ENCODE assay signal across 9 cellular contexts in genomic region chr1:3650248-3651010, GRCh38. TPM values are rescaled to one million over a fixed set of nuclear protein-coding genes. Genes with fewer than 3 reads are reported as not detected.
DNase-seq lines count a peak whose midpoint lies in the region; ATAC-seq and TF ChIP-seq lines count a peak whose summit lies in the region.
"Had no signal": no experiment of that assay in that cellular context is flagged by ENCODE, and none has a peak within 500 bp of the region (broad histone marks: within the 10 kb centered on the region; RNA-seq: fewer than 3 reads in every experiment).

No MANE protein-coding gene starts in this region.

- no peak overlapping the region for H3K27ac ChIP-seq in BLaER1 treated with 17β-estradiol and CSF1 and Interleukin-3, amounts not matched to agents 10 nM and 100 nM

- peaks cover 16 to 30% of the 10 kb centered on the region in 2 donors for H3K4me1 Mint-ChIP-seq in effector memory CD8-positive, alpha-beta T cell (ENCODE audit: low read depth in 2 of 2)
- H3K4me1 Mint-ChIP-seq in nephron = peaks cover 16% of the 10 kb centered on the region

- H3K27me3 ChIP-seq in BLaER1 treated with 17β-estradiol and CSF1 and Interleukin-3, amounts not matched to agents 10 nM and 100 nM = peaks cover 51 to 55% (median 54%) of the 10 kb centered on the region in 11 experiments
- no peaks in the 10 kb centered on the region for H3K27me3 ChIP-seq in MG63

- DNase-seq in MG63 (no peak), G401 (ENCODE audit: low spot score) (no peak), superior temporal gyrus (ENCODE audit: extremely low spot score) (no peak)
- DNase-seq in effector memory CD8-positive, alpha-beta T cell = no peak
- DNase-seq: NCI-H2029 had no signal

- in situ Hi-C loops in G401 (cut with HindIII; ENCODE audit: low sequenced_read_pairs) = no loop called here

- H3K4me1 ChIP-seq in BLaER1 treated with 17β-estradiol and CSF1 and Interleukin-3, amounts not matched to agents 10 nM and 100 nM = peaks cover 23 to 43% (median 28%) of the 10 kb centered on the region in 10 experiments

- H3K27me3 Mint-ChIP-seq in effector memory CD8-positive, alpha-beta T cell = peaks cover 25 to 36% of the 10 kb centered on the region in 2 donors
- peaks cover 52% of the 10 kb centered on the region for H3K27me3 Mint-ChIP-seq in nephron (ENCODE audit: low read depth)

- no peaks in the 10 kb centered on the region for H3K9me3 Mint-ChIP-seq in effector memory CD8-positive, alpha-beta T cell
- H3K9me3 Mint-ChIP-seq in nephron = no peaks in the 10 kb centered on the region

- TF ChIP-seq CTCF in nephron (IDR thresholded peaks at IDR 0.05; ENCODE audit: unreplicated experiment in 3 of 3) = no peak

- no peak for ATAC-seq in effector memory CD8-positive, alpha-beta T cell (replicated peaks)
- no peak for ATAC-seq in GM18502 (IDR thresholded peaks at IDR 0.05; ENCODE audit: poor library complexity, unreplicated experiment)
- ATAC-seq in HG03342 (IDR thresholded peaks at IDR 0.05; ENCODE audit: unreplicated experiment) = no peak

- H3K4me3 Mint-ChIP-seq in effector memory CD8-positive, alpha-beta T cell = peak overlapping the region; percentile 80
- H3K4me3 Mint-ChIP-seq in nephron = peak overlapping the region; percentile 79 to 85 (median 80)

- peak overlapping the region; percentile 30 to 99 (median 99); a peak in 17 of 22 replicates for H3K4me2 ChIP-seq in BLaER1 treated with 17β-estradiol and CSF1 and Interleukin-3, amounts not matched to agents 10 nM and 100 nM

- H3K36me3 ChIP-seq in BLaER1 treated with 17β-estradiol and CSF1 and Interleukin-3, amounts not matched to agents 10 nM and 100 nM = peaks cover 20 to 30% (median 22%) of the 10 kb centered on the region in 11 experiments
- peaks cover 13% of the 10 kb centered on the region for H3K36me3 ChIP-seq in MG63

- H3K36me3 Mint-ChIP-seq in effector memory CD8-positive, alpha-beta T cell (ENCODE audit: insufficient read depth) = peaks cover 16% of the 10 kb centered on the region
- peaks cover 7% of the 10 kb centered on the region for H3K36me3 Mint-ChIP-seq in nephron (ENCODE audit: low read depth)

- H3K4me3 ChIP-seq in BLaER1 treated with 17β-estradiol and CSF1 and Interleukin-3, amounts not matched to agents 10 nM and 100 nM = peak overlapping the region in 9 of 10 experiments; percentile 88 to 100 (median 98); a peak in 14 of 20 replicates
- H3K4me3 ChIP-seq in MG63 = peak overlapping the region; percentile 81

- H4K20me1 ChIP-seq in BLaER1 treated with 17β-estradiol and CSF1 and Interleukin-3, amounts not matched to agents 10 nM and 100 nM = peaks cover 0 to 6% (median 0%) of the 10 kb centered on the region in 11 experiments; a peak in 2 of 22 replicates

- H3K27ac Mint-ChIP-seq in effector memory CD8-positive, alpha-beta T cell = peak overlapping the region; percentile 35 to 44
- H3K27ac Mint-ChIP-seq in nephron = no peak overlapping the region

- H3K9me3 ChIP-seq in BLaER1 treated with 17β-estradiol and CSF1 and Interleukin-3, amounts not matched to agents 10 nM and 100 nM (replicated peaks in 1 of 11) = peaks cover 0 to 13% (median 10%) of the 10 kb centered on the region in 11 experiments; a peak in 12 of 22 replicates
- H3K9me3 ChIP-seq in MG63 = no peaks in the 10 kb centered on the region

- H3K9ac ChIP-seq in BLaER1 treated with 17β-estradiol and CSF1 and Interleukin-3, amounts not matched to agents 10 nM and 100 nM = no peak overlapping the region; a peak in 1 of 22 replicates

RNA-seq across cellular contexts. Expression of gene WRAP73, which starts 0.5 kb away (rescaled TPM):
- 37.6 and 52.7 TPM in 2 replicates for total RNA-seq in MG63 (2014; rRNA removed; shearing (Covaris generic); ENCODE audit: low replicate concordance)
- 34.5 and 40.8 TPM in 2 replicates for total RNA-seq in G401 (2014; rRNA removed; shearing (Covaris generic))

RNA-seq across cellular contexts. Expression of gene TP73, which starts 1.9 kb away (rescaled TPM):
- 3.1 and 8.3 TPM in 2 replicates for total RNA-seq in MG63 (2014; rRNA removed; shearing (Covaris generic); ENCODE audit: low replicate concordance)
- 0.86 and 2.4 TPM in 2 replicates for total RNA-seq in G401 (2014; rRNA removed; shearing (Covaris generic))

RNA-seq across cellular contexts. Expression of gene TPRG1L, which starts 25.6 kb away (rescaled TPM):
- total RNA-seq in MG63 (2014; rRNA removed; shearing (Covaris generic); ENCODE audit: low replicate concordance) = 32.4 and 34.5 TPM in 2 replicates
- 19.2 and 21.7 TPM in 2 replicates for total RNA-seq in G401 (2014; rRNA removed; shearing (Covaris generic))

RNA-seq across cellular contexts. Expression of gene MEGF6, which starts 39.1 kb away (rescaled TPM):
- 121 and 198 TPM in 2 replicates for total RNA-seq in MG63 (2014; rRNA removed; shearing (Covaris generic); ENCODE audit: low replicate concordance)
- total RNA-seq in G401 (2014; rRNA removed; shearing (Covaris generic)) = 8.1 and 8.7 TPM in 2 replicates

Comparison
In these comparisons a context has a peak if more than half of its experiments do, and no peak if none do; other contexts are left out.
1. H3K27ac Mint-ChIP-seq: peak in effector memory CD8-positive, alpha-beta T cell (2 of 2); none in nephron (0 of 3).